Comparison of ENCODE assay signal across 9 cellular contexts in the genomic region with DNA sequence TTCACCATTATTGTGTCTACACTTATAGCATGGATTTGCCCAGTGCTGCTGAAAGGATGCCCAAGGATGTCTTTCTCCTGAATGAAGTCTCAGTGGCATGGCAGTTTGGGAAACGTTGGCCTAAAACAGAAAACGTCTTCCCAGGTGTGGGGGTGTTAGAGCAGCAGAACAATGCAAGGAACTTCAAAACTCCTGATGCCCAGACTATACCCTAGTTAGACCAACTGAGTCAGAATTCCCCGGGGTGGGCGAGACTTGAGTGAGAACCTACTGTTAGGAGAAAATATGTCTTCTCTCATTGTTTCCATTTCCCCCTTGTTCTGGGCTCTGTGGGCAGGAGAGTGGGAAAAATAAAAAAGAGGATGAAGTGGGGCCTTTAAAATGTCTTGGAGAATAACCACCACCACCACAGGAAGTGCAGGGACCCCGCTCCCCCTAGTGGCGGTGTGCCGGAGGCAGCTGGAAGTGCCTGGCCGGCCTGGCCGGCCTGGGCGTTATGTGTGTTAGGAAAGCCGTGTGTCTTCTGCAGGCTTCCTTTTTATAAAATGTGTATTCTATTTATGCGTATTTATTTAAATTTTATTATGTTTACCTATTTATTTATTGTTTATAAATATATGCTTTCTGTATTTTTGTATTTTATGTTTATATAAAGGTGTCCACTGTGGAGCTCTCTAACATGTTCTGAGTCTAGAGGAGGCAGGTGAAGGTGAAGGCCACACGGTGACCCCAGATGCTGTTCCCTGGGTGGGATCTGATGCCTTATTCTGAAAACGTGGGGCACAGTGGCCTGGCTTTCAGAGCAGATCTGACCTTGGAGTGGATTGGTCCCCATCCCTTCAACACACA.
DNase-seq lines count a peak whose midpoint lies in the region; ATAC-seq and TF ChIP-seq lines count a peak whose summit lies in the region.
"Had no signal": no experiment of that assay in that cellular context is flagged by ENCODE, and none has a peak within 500 bp of the region (broad histone marks: within the 10 kb centered on the region; RNA-seq: fewer than 3 reads in every experiment).

No MANE protein-coding gene starts in this region.

- no peaks in the 10 kb centered on the region for H3K4me1 Mint-ChIP-seq in CD8-positive, alpha-beta memory T cell
- no peaks in the 10 kb centered on the region for H3K4me1 Mint-ChIP-seq in activated B cell treated with CpG ODN at 0.5 μM for 24 hours

- no peak overlapping the region for H3K27ac ChIP-seq in CD8-positive, alpha-beta memory T cell (ENCODE audit: low read depth, low read length)
- H3K27ac ChIP-seq in substantia nigra (ENCODE audit: low read depth, low read length, poor library complexity, severe bottlenecking) = peak overlapping the region; percentile 42

- peak in 3 of 5 donors; percentile 6 to 48 (median 20) for DNase-seq in CD8-positive, alpha-beta memory T cell
- peak; percentile 23 for DNase-seq in NCI-H146 treated with DMSO at 0.1 percent for 48 hours (lab: John Stamatoyannopoulos, UW; ENCODE audit: unreplicated experiment)
- DNase-seq in activated B cell treated with CpG ODN at 0.5 μM for 24 hours = peak; percentile 28
- peak; percentile 2 for DNase-seq in effector CD4-positive, alpha-beta T cell
- peak; percentile 58 for DNase-seq in mucosa of gallbladder (ENCODE audit: low spot score)
- peak in 47 of 49 donors; percentile 2 to 79 (median 50) for DNase-seq in substantia nigra (lab: John Stamatoyannopoulos, UW)

- no peaks in the 10 kb centered on the region for H3K36me3 Mint-ChIP-seq in CD8-positive, alpha-beta memory T cell
- H3K36me3 Mint-ChIP-seq in activated B cell treated with CpG ODN at 0.5 μM for 24 hours (ENCODE audit: low read depth) = no peaks in the 10 kb centered on the region

- H3K27me3 ChIP-seq in CD8-positive, alpha-beta memory T cell (ENCODE audit: insufficient read depth, low read length, poor library complexity, severe bottlenecking) = no peaks in the 10 kb centered on the region

- POLR2A ChIA-PET in CD8-positive, alpha-beta memory T cell (lab: Charles Lee) = no interaction called here
- POLR2A ChIA-PET in activated B cell treated with CpG ODN at 0.5 μM for 24 hours (lab: Charles Lee) = no interaction called here

- no peak overlapping the region for H3K4me3 ChIP-seq in CD8-positive, alpha-beta memory T cell (ENCODE audit: low read length)

- no peaks in the 10 kb centered on the region for H3K9me3 Mint-ChIP-seq in CD8-positive, alpha-beta memory T cell
- H3K9me3 Mint-ChIP-seq in activated B cell treated with CpG ODN at 0.5 μM for 24 hours = no peaks in the 10 kb centered on the region
- H3K9me3 Mint-ChIP-seq: T-helper 1 cell treated with Interleukin-12 subunit alpha and Interleukin-12 subunit beta and Interleukin-4 antibody, amounts not matched to agents 30 μg/mL and 1 μg/mL, for 36 hours had no signal

- peak overlapping the region in 1 of 8 donors; percentile 21 for H3K27ac Mint-ChIP-seq in CD8-positive, alpha-beta memory T cell
- no peak overlapping the region for H3K27ac Mint-ChIP-seq in activated B cell treated with CpG ODN at 0.5 μM for 24 hours
- H3K27ac Mint-ChIP-seq: T-helper 1 cell treated with Interleukin-12 subunit alpha and Interleukin-12 subunit beta and Interleukin-4 antibody, amounts not matched to agents 30 μg/mL and 1 μg/mL, for 36 hours had no signal

- peak; percentile 57 for ATAC-seq in GM21367 (IDR thresholded peaks at IDR 0.05; ENCODE audit: unreplicated experiment)
- peak; percentile 54 for ATAC-seq in activated B cell treated with CpG ODN at 0.5 μM for 24 hours (ENCODE audit: low read depth)
- ATAC-seq in HG02759 (IDR thresholded peaks at IDR 0.05; ENCODE audit: unreplicated experiment) = no peak

- intact Hi-C loops in activated B cell treated with CpG ODN at 0.5 μM for 24 hours (cut with micrococcal nuclease) = loop anchor here (1.0 to 5.0 kb wide), 4 partner anchors 276 to 928 kb away; no protein-coding TSS in a partner anchor

- peaks cover 0 to 2% of the 10 kb centered on the region in 2 donors for H3K27me3 Mint-ChIP-seq in CD8-positive, alpha-beta memory T cell
- peaks cover 3% of the 10 kb centered on the region for H3K27me3 Mint-ChIP-seq in activated B cell treated with CpG ODN at 0.5 μM for 24 hours

- CTCF ChIA-PET in CD8-positive, alpha-beta memory T cell (lab: Charles Lee) = no interaction called here
- CTCF ChIA-PET in activated B cell treated with CpG ODN at 0.5 μM for 24 hours (lab: Charles Lee) = interaction anchor here (0.9 to 1.9 kb wide), 6 partner anchors 8 to 381 kb away, joined by 3 to 10 read pairs (median 4); no protein-coding TSS in a partner anchor

- no peaks in the 10 kb centered on the region for H3K4me1 ChIP-seq in CD8-positive, alpha-beta memory T cell (ENCODE audit: insufficient read depth, low read length)

- H3K9me3 ChIP-seq in CD8-positive, alpha-beta memory T cell (ENCODE audit: low read length) = no peaks in the 10 kb centered on the region

- H3K36me3 ChIP-seq in CD8-positive, alpha-beta memory T cell (ENCODE audit: insufficient read depth, low read length) = no peaks in the 10 kb centered on the region

- no peak for TF ChIP-seq CTCF in activated B cell treated with CpG ODN at 0.5 μM for 24 hours (IDR thresholded peaks at IDR 0.05)

- no peak overlapping the region for H3K4me3 Mint-ChIP-seq in CD8-positive, alpha-beta memory T cell
- H3K4me3 Mint-ChIP-seq in activated B cell treated with CpG ODN at 0.5 μM for 24 hours = no peak overlapping the region
- H3K4me3 Mint-ChIP-seq: T-helper 1 cell treated with Interleukin-12 subunit alpha and Interleukin-12 subunit beta and Interleukin-4 antibody, amounts not matched to agents 30 μg/mL and 1 μg/mL, for 36 hours had no signal

Comparison
In these comparisons a context has a peak if more than half of its experiments do, and no peak if none do; other contexts are left out.
1. DNase-seq: peak in every context shown above with its lines; median percentile 58 in mucosa of gallbladder; 50 in substantia nigra; 28 in activated B cell treated with CpG ODN at 0.5 μM for 24 hours; 23 in NCI-H146 treated with DMSO at 0.1 percent for 48 hours; 20 in CD8-positive, alpha-beta memory T cell; 2 in effector CD4-positive, alpha-beta T cell.